18 cellular contexts compared by ENCODE assay signal in the genomic region with DNA sequence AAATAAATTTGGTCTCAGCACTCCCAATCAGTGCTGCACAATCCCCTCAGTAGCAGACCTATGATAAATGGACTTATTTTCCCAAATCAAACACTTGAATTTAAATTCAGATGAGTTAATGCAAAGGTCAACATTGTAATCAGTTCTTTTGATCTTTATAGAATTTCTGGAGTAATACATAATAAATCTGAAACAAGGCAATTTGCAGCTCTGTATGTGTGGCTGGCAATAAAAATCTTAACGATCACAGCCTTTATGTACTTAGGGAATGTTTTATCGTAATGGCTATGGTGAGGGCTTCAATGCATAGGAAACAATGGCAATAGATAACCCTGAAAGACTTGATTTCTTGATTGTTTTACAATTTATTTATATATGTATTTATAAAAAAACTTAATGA.
DNase-seq lines count a peak whose midpoint lies in the region; ATAC-seq, FAIRE-seq and TF ChIP-seq lines count a peak whose summit lies in the region.
"Had no signal": no experiment of that assay in that cellular context is flagged by ENCODE, and none has a peak within 500 bp of the region (broad histone marks: within the 10 kb centered on the region; RNA-seq: fewer than 3 reads in every experiment).

No MANE protein-coding gene starts in this region.

- no peaks in the 10 kb centered on the region for H3K36me3 ChIP-seq in PC-3 (ENCODE audit: low read depth, low read length)
- no peaks in the 10 kb centered on the region for H3K36me3 ChIP-seq in MM.1S (replicated peaks; ENCODE audit: insufficient read depth, low read length)
- no peaks in the 10 kb centered on the region for H3K36me3 ChIP-seq in tibial nerve

- peaks cover 19% of the 10 kb centered on the region for H3K4me1 ChIP-seq in PC-3 (ENCODE audit: insufficient read depth, low read length)
- no peaks in the 10 kb centered on the region for H3K4me1 ChIP-seq in MM.1S (ENCODE audit: low read length)
- peaks cover 0 to 9% (median 0%) of the 10 kb centered on the region in 4 donors for H3K4me1 ChIP-seq in tibial nerve

- CTCF ChIA-PET in HEK293T (lab: Yijun Ruan, JAX) (no interaction called here), PC-3 (lab: Charles Lee) (interaction anchor here (0.5 kb wide), 1 partner anchor 189 kb away, joined by 3 read pairs; no protein-coding TSS in a partner anchor)

- no peaks in the 10 kb centered on the region for H3F3A ChIP-seq in PC-3 (ENCODE audit: low read length, unreplicated experiment)
- no peaks in the 10 kb centered on the region for H3F3A ChIP-seq in MM.1S (ENCODE audit: insufficient read depth, low read length)

- peak; percentile 61 for ATAC-seq in PC-3
- ATAC-seq: SK-N-SH treated with all-trans-retinoic acid at 6 μM for 48 hours, T-cell had no signal

- H3K27ac ChIP-seq in PC-3 (ENCODE audit: low read length) (no peak overlapping the region), MM.1S (ENCODE audit: low read length) (no peak overlapping the region), tibial nerve (no peak overlapping the region)

- H3K9me2 ChIP-seq in PC-3 (replicated peaks; ENCODE audit: low read length) (no peaks in the 10 kb centered on the region), MM.1S (replicated peaks; ENCODE audit: insufficient read depth, low read length) (no peaks in the 10 kb centered on the region)

- H3K9ac ChIP-seq in PC-3 (ENCODE audit: low read length) (no peak overlapping the region), MM.1S (ENCODE audit: low read length) (no peak overlapping the region)

- H3K79me2 ChIP-seq in PC-3 (ENCODE audit: low read length) (no peaks in the 10 kb centered on the region), MM.1S (ENCODE audit: low read length) (no peaks in the 10 kb centered on the region)

- WGBS in tibial nerve, 2 donors: 74 to 81% methylated on average over 2 of the region's 2 CpGs

- POLR2A ChIA-PET in HEK293T (lab: Yijun Ruan, JAX): no interaction called here
- POLR2A ChIA-PET in PC-3 (lab: Charles Lee; ENCODE audit: unreplicated experiment): no interaction called here

- FAIRE-seq in D721Med (lab: Jason Lieb, UNC): peak; percentile 16

- H3K27me3 ChIP-seq in PC-3 (ENCODE audit: low read length) (no peaks in the 10 kb centered on the region), MM.1S (replicated peaks; ENCODE audit: insufficient read depth, low read length) (no peaks in the 10 kb centered on the region), tibial nerve (no peaks in the 10 kb centered on the region)

- TF ChIP-seq CTCF in D721Med (IDR thresholded peaks at IDR 0.05; ENCODE audit: insufficient read depth, missing control alignments) (no peak), PC-3 (conservative IDR thresholded peaks at IDR 0.05; ENCODE audit: low read depth, low read length) (no peak), MM.1S (IDR thresholded peaks at IDR 0.05; ENCODE audit: low read length) (no peak), tibial nerve (IDR thresholded peaks at IDR 0.05) (no peak)

- no peaks in the 10 kb centered on the region for H3K9me3 ChIP-seq in PC-3 (ENCODE audit: low read length)
- no peaks in the 10 kb centered on the region for H3K9me3 ChIP-seq in MM.1S (replicated peaks; ENCODE audit: insufficient read depth, low read length)
- no peaks in the 10 kb centered on the region for H3K9me3 ChIP-seq in tibial nerve

- no TSS peak for BruUV-seq in PC-3 (replicated peaks; lab: Mats Ljungman, UMichigan)

- no peak overlapping the region for H2AFZ ChIP-seq in PC-3 (ENCODE audit: low read length)
- H2AFZ ChIP-seq in MM.1S (ENCODE audit: low read length): no peak overlapping the region

- intact Hi-C loops in PC-3 (cut with micrococcal nuclease): no loop called here

- H3K4me2 ChIP-seq in PC-3 (ENCODE audit: low read length) (no peak overlapping the region), MM.1S (ENCODE audit: low read depth, low read length) (no peak overlapping the region)

- H4K20me1 ChIP-seq in PC-3 (ENCODE audit: low read length) (no peaks in the 10 kb centered on the region), MM.1S (ENCODE audit: insufficient read depth, low read length) (no peaks in the 10 kb centered on the region)

- no peak for TF ChIP-seq POLR2A in tibial nerve (IDR thresholded peaks at IDR 0.05)

- DNase-seq in D721Med (ENCODE audit: insufficient read length, low spot score) (no peak), HEK293T (ENCODE audit: extremely low spot score) (no peak), NCI-H146 treated with DMSO at 0.1 percent for 48 hours (lab: John Stamatoyannopoulos, UW; ENCODE audit: unreplicated experiment) (peak; percentile 72), PC-3 (peak; percentile 31), MM.1S (no peak), tibial nerve (ENCODE audit: low spot score in 2 of 2) (no peak), glomerular visceral epithelial cell (ENCODE audit: extremely low spot score) (no peak)
- no peak for DNase-seq in stimulated activated CD8-positive, alpha-beta memory T cell treated with anti-CD3 and anti-CD28 coated beads, Interleukin-4, amount 100 ng/mL, for 48 hours
- DNase-seq: C1 segment of cervical spinal cord, DND-41, H9, NCI-H1436 treated with DMSO at 0.1 percent for 48 hours, NCI-H2107, NCI-H226, NCI-H524 treated with DMSO at 0.1 percent for 48 hours, SIG-M5, T-cell had no signal

- no peak for TF ChIP-seq EP300 in tibial nerve (IDR thresholded peaks at IDR 0.05)

- no peak overlapping the region for H3K4me3 ChIP-seq in PC-3 (ENCODE audit: low read length)
- H3K4me3 ChIP-seq in MM.1S (ENCODE audit: low read length): no peak overlapping the region
- no peak overlapping the region for H3K4me3 ChIP-seq in tibial nerve

TF ChIP-seq in HEK293T, 16 proteins besides CTCF, POLR2A, EP300 and RAD21:
- TF ChIP-seq FOXA1 (IDR thresholded peaks at IDR 0.05) (peak; percentile 63), HDGF (IDR thresholded peaks at IDR 0.05; ENCODE audit: borderline replicate concordance) (no peak), BHLHE40 (IDR thresholded peaks at IDR 0.05; ENCODE audit: borderline replicate concordance) (no peak), TARDBP (IDR thresholded peaks at IDR 0.05) (no peak), FOXM1 (IDR thresholded peaks at IDR 0.05; ENCODE audit: borderline replicate concordance) (no peak), L3MBTL2 (conservative IDR thresholded peaks at IDR 0.05) (no peak), NFRKB (IDR thresholded peaks at IDR 0.05) (no peak), CTBP1 (IDR thresholded peaks at IDR 0.05; ENCODE audit: borderline replicate concordance) (no peak), ELF4 (IDR thresholded peaks at IDR 0.05) (no peak), ARNT (IDR thresholded peaks at IDR 0.05) (no peak)
- TF ChIP-seq, protein P1, sequence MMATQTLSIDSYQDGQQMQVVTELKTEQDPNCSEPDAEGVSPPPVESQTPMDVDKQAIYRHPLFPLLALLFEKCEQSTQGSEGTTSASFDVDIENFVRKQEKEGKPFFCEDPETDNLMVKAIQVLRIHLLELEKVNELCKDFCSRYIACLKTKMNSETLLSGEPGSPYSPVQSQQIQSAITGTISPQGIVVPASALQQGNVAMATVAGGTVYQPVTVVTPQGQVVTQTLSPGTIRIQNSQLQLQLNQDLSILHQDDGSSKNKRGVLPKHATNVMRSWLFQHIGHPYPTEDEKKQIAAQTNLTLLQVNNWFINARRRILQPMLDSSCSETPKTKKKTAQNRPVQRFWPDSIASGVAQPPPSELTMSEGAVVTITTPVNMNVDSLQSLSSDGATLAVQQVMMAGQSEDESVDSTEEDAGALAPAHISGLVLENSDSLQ (IDR thresholded peaks at IDR 0.05): peak; percentile 43; the same call in 1 of the 2 replicates
TF ChIP-seq in HEK293T: peak in this region for 2.

Comparison
In these comparisons a context has a peak if more than half of its experiments do, and no peak if none do; other contexts are left out.
1. DNase-seq: peak in NCI-H146 treated with DMSO at 0.1 percent for 48 hours (single experiment) and PC-3 (single experiment); none in D721Med (single experiment), HEK293T (single experiment), MM.1S (single experiment), tibial nerve (0 of 2), glomerular visceral epithelial cell (single experiment) and stimulated activated CD8-positive, alpha-beta memory T cell treated with anti-CD3 and anti-CD28 coated beads, Interleukin-4, amount 100 ng/mL, for 48 hours (single experiment).